1 cellular context compared by ENCODE assay signal in genomic region chr3:29373016-29373690, GRCh38.
A peak's percentile ranks its signal among the peaks of the same experiment; 100 is the strongest.
TF ChIP-seq lines count a peak whose summit lies in the region.

No MANE protein-coding gene starts in this region.

TF ChIP-seq in GM12878, 131 proteins besides CTCF, POLR2A, EP300 and RAD21 (continued from another document):
- TF ChIP-seq USF2 (IDR thresholded peaks at IDR 0.05; ENCODE audit: borderline replicate concordance, low read depth, low read length) (no peak), MEF2A (IDR thresholded peaks at IDR 0.05; ENCODE audit: insufficient read depth, low read depth, low read length) (no peak), NFIC (IDR thresholded peaks at IDR 0.05; ENCODE audit: low read depth, low read length) (no peak), ZBTB33 (IDR thresholded peaks at IDR 0.05) (no peak), RBBP5 (conservative IDR thresholded peaks at IDR 0.05) (no peak), ATF2 (IDR thresholded peaks at IDR 0.05; ENCODE audit: low read length) (no peak), IKZF2 (IDR thresholded peaks at IDR 0.05) (peak; percentile 25 to 40; a peak in 1 of 4 replicates)
